20 cellular contexts compared by ENCODE assay signal in the genomic region with DNA sequence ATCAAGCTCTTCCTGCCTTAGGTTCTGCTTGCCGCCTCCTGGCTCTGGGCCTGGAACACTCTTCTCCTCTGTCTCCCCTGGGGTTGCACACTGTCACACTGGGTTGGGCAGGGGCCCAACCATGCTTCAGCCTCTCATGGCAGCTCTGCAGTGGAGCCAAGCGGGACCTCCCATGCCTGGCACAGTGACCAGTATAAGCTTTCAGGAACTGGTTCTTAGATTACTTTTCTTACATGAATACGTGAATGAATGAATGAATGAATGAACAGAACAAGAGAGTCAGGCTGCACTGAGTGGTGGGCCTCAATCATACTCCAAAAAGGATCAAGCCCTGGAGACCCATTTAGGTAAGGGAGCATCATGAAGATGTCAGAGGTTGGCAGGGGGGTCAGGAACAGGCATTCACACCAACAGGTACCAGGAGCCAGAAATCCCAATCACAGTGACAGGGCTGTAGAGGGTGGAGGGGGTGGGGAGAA. TPM values are rescaled to one million over a fixed set of nuclear protein-coding genes. Genes with fewer than 3 reads are reported as not detected.
DNase-seq lines count a peak whose midpoint lies in the region; ATAC-seq and TF ChIP-seq lines count a peak whose summit lies in the region.
"Had no signal": no experiment of that assay in that cellular context is flagged by ENCODE, and none has a peak within 500 bp of the region (broad histone marks: within the 10 kb centered on the region; RNA-seq: fewer than 3 reads in every experiment).

No MANE protein-coding gene starts in this region.

- no peak for TF ChIP-seq CTCF in heart left ventricle (IDR thresholded peaks at IDR 0.05)

- 29 to 58% (median 34%) methylated on average over 3 of the region's 3 CpGs for WGBS in heart left ventricle, 4 donors

- no peaks in the 10 kb centered on the region for H3K9me3 ChIP-seq in heart left ventricle

- H3K36me3 ChIP-seq in heart left ventricle, result no peaks in the 10 kb centered on the region

- no peak for DNase-seq in Right ventricle myocardium inferior (ENCODE audit: missing footprints)
- DNase-seq in cardiac septum (ENCODE audit: low spot score), result no peak
- peak; percentile 46 to 81 (median 77) for DNase-seq in heart left ventricle
- no peak for DNase-seq in activated CD8-positive, alpha-beta memory T cell treated with anti-CD3 and anti-CD28 coated beads, Interleukin-2, amount 50 U/mL, for 4 hours
- DNase-seq in HuH-7 (ENCODE audit: low spot score), result no peak
- no peak for DNase-seq in activated T-cell treated with anti-CD3 and anti-CD28 coated beads, Interleukin-2, amount 50 U/mL, for 48 hours
- no peak for DNase-seq in dedifferentiated amniotic fluid mesenchymal stem cell (ENCODE audit: extremely low spot score)
- DNase-seq: ACHN; activated naive CD4-positive, alpha-beta T cell treated with anti-CD3 and anti-CD28 coated beads, Interleukin-2, amount 50 U/mL, for 16 hours; endodermal cell; midbrain; NCI-H2081; NCI-H82; SHP77 treated with DMSO at 0.1 percent for 48 hours had no signal

- no peaks in the 10 kb centered on the region for H3K27me3 ChIP-seq in heart left ventricle

- H3K4me3 ChIP-seq in heart left ventricle, result no peak overlapping the region

- TF ChIP-seq POLR2A in heart left ventricle (IDR thresholded peaks at IDR 0.05), result no peak

- H3K4me1 ChIP-seq in heart left ventricle, result peaks cover 5 to 49% (median 13%) of the 10 kb centered on the region in 12 donors

- intact Hi-C loops in Right ventricle myocardium inferior (cut with DNase I), result loop anchor here (2.0 kb wide), 4 partner anchors 64 to 144 kb away; a partner anchor contains a TSS
- intact Hi-C loops in cardiac septum (cut with DNase I), result loop anchor here (5.0 kb wide), 2 partner anchors 63 to 118 kb away; a partner anchor contains a TSS
- intact Hi-C loops in heart left ventricle (cut with DNase I), result loop anchor here (1.0 to 10.0 kb wide), 14 partner anchors 56 to 183 kb away; a partner anchor contains a TSS

- peak overlapping the region in 2 of 12 donors; percentile 58 to 64 for H3K27ac ChIP-seq in heart left ventricle
- H3K27ac ChIP-seq: HL-60 had no signal

- ATAC-seq in Right ventricle myocardium inferior, result peak; percentile 74
- peak; percentile 40 for ATAC-seq in HG03432 (IDR thresholded peaks at IDR 0.05; ENCODE audit: unreplicated experiment)
- ATAC-seq in heart left ventricle, result peak; percentile 48 to 70 (median 64)

RNA-seq across cellular contexts. Expression of a gene that starts 30.8 kb away (rescaled TPM):
- total RNA-seq in Right ventricle myocardium inferior (not detected), cardiac septum (not detected), heart left ventricle (under 1 TPM in 4 of 9 donors, not detected in 5; 0.15 to 0.68 (median 0.47) TPM)
- polyA plus RNA-seq in heart left ventricle, result under 1 TPM; 0.11 to 0.30 TPM
- total RNA-seq: activated CD8-positive, alpha-beta memory T cell treated with anti-CD3 and anti-CD28 coated beads for 36 hours; subcutaneous adipose tissue had no signal

RNA-seq across cellular contexts. Expression of a gene that starts 46.4 kb away (rescaled TPM):
- total RNA-seq in Right ventricle myocardium inferior, result not detected
- total RNA-seq in cardiac septum, result not detected
- not detected for total RNA-seq in heart left ventricle
- not detected for polyA plus RNA-seq in heart left ventricle
- total RNA-seq: activated CD8-positive, alpha-beta memory T cell treated with anti-CD3 and anti-CD28 coated beads for 36 hours; fibroblast of villous mesenchyme; omental fat pad had no signal

Comparison
In these comparisons a context has a peak if more than half of its experiments do, and no peak if none do; other contexts are left out.
1. DNase-seq: peak in heart left ventricle (5 of 5); none in Right ventricle myocardium inferior (single experiment), cardiac septum (single experiment), activated CD8-positive, alpha-beta memory T cell treated with anti-CD3 and anti-CD28 coated beads, Interleukin-2, amount 50 U/mL, for 4 hours (single experiment), HuH-7 (single experiment), activated T-cell treated with anti-CD3 and anti-CD28 coated beads, Interleukin-2, amount 50 U/mL, for 48 hours (0 of 2) and dedifferentiated amniotic fluid mesenchymal stem cell (single experiment).
2. Peak in every context shown above with its lines, with median percentiles within 50 percentile points of each other: ATAC-seq.